36 cellular contexts compared by ENCODE assay signal in the genomic region with DNA sequence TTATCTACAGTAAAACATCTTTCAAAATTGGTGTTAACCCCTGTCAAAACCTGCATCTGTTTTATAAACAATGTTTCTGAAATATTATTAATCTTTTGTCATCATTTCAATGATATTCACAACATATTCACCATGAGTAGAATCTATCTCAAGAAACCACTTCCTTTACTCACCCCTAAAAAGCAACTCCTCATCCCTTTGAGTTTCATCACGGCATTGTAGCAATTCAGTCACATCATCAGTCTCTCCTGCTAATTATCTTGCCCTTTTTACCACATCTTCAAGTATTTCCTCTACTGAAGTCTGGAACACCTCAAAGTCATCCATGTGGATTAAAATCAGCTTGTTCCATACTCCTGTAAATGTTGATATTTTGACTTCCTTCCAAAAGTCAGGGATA.
"Had no signal": no experiment of that assay in that cellular context is flagged by ENCODE, and none has a peak within 500 bp of the region (broad histone marks: within the 10 kb centered on the region; RNA-seq: fewer than 3 reads in every experiment).

No MANE protein-coding gene starts in this region.

- H3K9me3 ChIP-seq: adrenal gland, ascending aorta, body of pancreas, breast epithelium had no signal

- H3K4me1 ChIP-seq: adrenal gland, ascending aorta, body of pancreas, breast epithelium had no signal

- H3K36me3 ChIP-seq: adrenal gland, ascending aorta, brain microvascular endothelial cell, breast epithelium had no signal

- H3K27me3 ChIP-seq: adrenal gland, ascending aorta, body of pancreas, brain microvascular endothelial cell, breast epithelium had no signal

- H3K9me3 Mint-ChIP-seq: activated B cell treated with CpG ODN at 0.5 μM for 24 hours; activated CD4-positive, alpha-beta T cell treated with anti-CD3 and anti-CD28 coated beads, Interleukin-2, amount 10 ng/mL, durations not matched to agents 24 days and 14 days; activated naive CD8-positive, alpha-beta T cell treated with anti-CD3 and anti-CD28 coated beads for 36 hours; T-helper 1 cell treated with Interleukin-12 subunit alpha and Interleukin-12 subunit beta and Interleukin-4 antibody, amounts not matched to agents 30 μg/mL and 1 μg/mL, for 36 hours had no signal

- H3K4me3 Mint-ChIP-seq: activated B cell treated with CpG ODN at 0.5 μM for 24 hours; activated CD4-positive, alpha-beta memory T cell treated with anti-CD3 and anti-CD28 coated beads for 36 hours; activated CD4-positive, alpha-beta T cell treated with anti-CD3 and anti-CD28 coated beads, Interleukin-2, amount 10 ng/mL, durations not matched to agents 24 days and 14 days; activated CD8-positive, alpha-beta T cell treated with anti-CD3 and anti-CD28 coated beads for 36 hours; activated naive CD4-positive, alpha-beta T cell treated with anti-CD3 and anti-CD28 coated beads for 36 hours; activated naive CD8-positive, alpha-beta T cell treated with anti-CD3 and anti-CD28 coated beads for 36 hours; activated T-cell treated with anti-CD3 and anti-CD28 coated beads, Interleukin-2, amount 50 U/mL, for 4 hours; activated T-cell treated with anti-CD3 and anti-CD28 coated beads, Interleukin-2, amount 50 U/mL, for 72 hours; activated T-helper 1 cell treated with anti-CD3 and anti-CD28 coated beads, Interleukin-12 subunit alpha, Interleukin-12 subunit beta, Interleukin-2, Interleukin-4 antibody, amounts not matched to agents 30 ng/mL and 10 ng/mL and 1 ng/mL, durations not matched to agents 14 hours and 24 hours and 36 hours; activated T-helper 17 cell treated with anti-CD3 and anti-CD28 coated beads, Interleukin-2, amount 50 U/mL, for 72 hours; T-helper 1 cell treated with Interleukin-12 subunit alpha and Interleukin-12 subunit beta and Interleukin-4 antibody, amounts not matched to agents 30 μg/mL and 1 μg/mL, for 36 hours; T-helper 2 cell treated with Interferon-gamma antibody and Interleukin-4, amounts not matched to agents 5 μg/mL and 100 μg/mL, for 36 hours had no signal

- H3K27me3 Mint-ChIP-seq: activated B cell treated with CpG ODN at 0.5 μM for 24 hours; activated CD4-positive, alpha-beta memory T cell treated with anti-CD3 and anti-CD28 coated beads for 36 hours; activated CD4-positive, alpha-beta T cell treated with anti-CD3 and anti-CD28 coated beads, Interleukin-2, amount 10 ng/mL, durations not matched to agents 24 days and 14 days; activated CD8-positive, alpha-beta T cell treated with anti-CD3 and anti-CD28 coated beads for 36 hours; activated naive CD8-positive, alpha-beta T cell treated with anti-CD3 and anti-CD28 coated beads for 36 hours; activated T-helper 17 cell treated with anti-CD3 and anti-CD28 coated beads, Interleukin-2, amount 50 U/mL, for 72 hours had no signal

- FAIRE-seq: colon, TTC549 had no signal

- H3K4me1 Mint-ChIP-seq: activated B cell treated with CpG ODN at 0.5 μM for 24 hours; activated CD4-positive, alpha-beta T cell treated with anti-CD3 and anti-CD28 coated beads, Interleukin-2, amount 10 ng/mL, durations not matched to agents 24 days and 14 days; activated naive CD8-positive, alpha-beta T cell treated with anti-CD3 and anti-CD28 coated beads for 36 hours; activated T-helper 17 cell treated with anti-CD3 and anti-CD28 coated beads, Interleukin-2, amount 50 U/mL, for 72 hours had no signal

- ATAC-seq: activated CD8-positive, alpha-beta T cell treated with anti-CD3 and anti-CD28 coated beads for 36 hours; activated naive CD4-positive, alpha-beta T cell treated with anti-CD3 and anti-CD28 coated beads, Interleukin-2, amount 50 U/mL, for 72 hours; activated T-cell treated with anti-CD3 and anti-CD28 coated beads, Interleukin-2, amount 50 U/mL, for 4 hours; activated T-cell treated with anti-CD3 and anti-CD28 coated beads, Interleukin-2, amount 50 U/mL, for 72 hours; activated T-helper 17 cell treated with anti-CD3 and anti-CD28 coated beads, Interleukin-2, amount 50 U/mL, for 72 hours; body of pancreas had no signal

- H3K4me3 ChIP-seq: adrenal gland, ascending aorta, body of pancreas, breast epithelium had no signal

- DNase-seq: activated B cell treated with CpG ODN at 0.5 μM for 24 hours; activated CD4-positive, alpha-beta memory T cell treated with anti-CD3 and anti-CD28 coated beads for 36 hours; activated CD4-positive, alpha-beta T cell treated with anti-CD3 and anti-CD28 coated beads for 4 hours; activated CD4-positive, alpha-beta T cell treated with anti-CD3 and anti-CD28 coated beads, Interleukin-2, amount 10 ng/mL, durations not matched to agents 24 days and 14 days; activated CD4-positive, alpha-beta T cell treated with anti-CD3 and anti-CD28 coated beads, Interleukin-2, amount 50 U/mL, for 1 hour; activated CD4-positive, alpha-beta T cell treated with anti-CD3 and anti-CD28 coated beads, Interleukin-2, amount 50 U/mL, for 4 hours; activated CD4-positive, CD25-positive, alpha-beta regulatory T cell treated with anti-CD3 and anti-CD28 coated beads, Interleukin-2, amount 50 U/mL, for 72 hours; activated CD8-positive, alpha-beta memory T cell treated with anti-CD3 and anti-CD28 coated beads, Interleukin-2, amount 50 U/mL, for 4 hours; activated CD8-positive, alpha-beta T cell treated with anti-CD3 and anti-CD28 coated beads for 36 hours; activated effector memory CD4-positive, alpha-beta T cell treated with anti-CD3 and anti-CD28 coated beads, Interleukin-2, amount 50 U/mL, for 16 hours; activated gamma-delta T cell treated with Interleukin-2 at 50 U/mL for 16 hours; activated naive CD4-positive, alpha-beta T cell; activated naive CD4-positive, alpha-beta T cell treated with anti-CD3 and anti-CD28 coated beads for 36 hours; activated naive CD4-positive, alpha-beta T cell treated with anti-CD3 and anti-CD28 coated beads, Interleukin-2, amount 50 U/mL, for 16 hours; activated naive CD8-positive, alpha-beta T cell treated with anti-CD3 and anti-CD28 coated beads for 36 hours; activated T-cell treated with anti-CD3 and anti-CD28 coated beads for 4 hours; activated T-cell treated with anti-CD3 and anti-CD28 coated beads, Interleukin-2, amount 50 U/mL, for 1 hour; activated T-cell treated with anti-CD3 and anti-CD28 coated beads, Interleukin-2, amount 50 U/mL, for 4 hours; activated T-cell treated with anti-CD3 and anti-CD28 coated beads, Interleukin-2, amount 50 U/mL, for 72 hours; adrenal gland; amygdala; anterior cingulate cortex; body of pancreas; brain microvascular endothelial cell; central memory CD4-positive, alpha-beta T cell; T-helper 9 cell had no signal

- H3K36me3 Mint-ChIP-seq: activated CD4-positive, alpha-beta memory T cell treated with anti-CD3 and anti-CD28 coated beads for 36 hours; activated naive CD4-positive, alpha-beta T cell treated with anti-CD3 and anti-CD28 coated beads, Interleukin-2, amount 50 U/mL, for 72 hours; activated naive CD8-positive, alpha-beta T cell treated with anti-CD3 and anti-CD28 coated beads for 36 hours had no signal

- H3K27ac Mint-ChIP-seq: activated B cell treated with CpG ODN at 0.5 μM for 24 hours; activated CD4-positive, alpha-beta memory T cell treated with anti-CD3 and anti-CD28 coated beads for 36 hours; activated CD4-positive, alpha-beta T cell treated with anti-CD3 and anti-CD28 coated beads, Interleukin-2, amount 10 ng/mL, durations not matched to agents 24 days and 14 days; activated CD8-positive, alpha-beta T cell treated with anti-CD3 and anti-CD28 coated beads for 36 hours; activated naive CD4-positive, alpha-beta T cell treated with anti-CD3 and anti-CD28 coated beads for 36 hours; activated naive CD4-positive, alpha-beta T cell treated with anti-CD3 and anti-CD28 coated beads, Interleukin-2, amount 50 U/mL, for 72 hours; activated naive CD8-positive, alpha-beta T cell treated with anti-CD3 and anti-CD28 coated beads for 36 hours; activated T-cell treated with anti-CD3 and anti-CD28 coated beads, Interleukin-2, amount 50 U/mL, for 72 hours; activated T-helper 1 cell treated with anti-CD3 and anti-CD28 coated beads, Interleukin-12 subunit alpha, Interleukin-12 subunit beta, Interleukin-2, Interleukin-4 antibody, amounts not matched to agents 30 ng/mL and 10 ng/mL and 1 ng/mL, durations not matched to agents 14 hours and 24 hours and 36 hours; activated T-helper 17 cell treated with anti-CD3 and anti-CD28 coated beads, Interleukin-2, amount 50 U/mL, for 72 hours; T-helper 1 cell treated with Interleukin-12 subunit alpha and Interleukin-12 subunit beta and Interleukin-4 antibody, amounts not matched to agents 30 μg/mL and 1 μg/mL, for 36 hours; T-helper 2 cell treated with Interferon-gamma antibody and Interleukin-4, amounts not matched to agents 5 μg/mL and 100 μg/mL, for 36 hours had no signal

- H3K27ac ChIP-seq: adrenal gland, ascending aorta, body of pancreas, brain microvascular endothelial cell, breast epithelium, VCaP had no signal
